25 cellular contexts compared by ENCODE assay signal in genomic region chr5:111738118-111738517, GRCh38. TPM values are rescaled to one million over a fixed set of nuclear protein-coding genes. Genes with fewer than 3 reads are reported as not detected.
DNase-seq lines count a peak whose midpoint lies in the region; ATAC-seq and TF ChIP-seq lines count a peak whose summit lies in the region.
"Had no signal": no experiment of that assay in that cellular context is flagged by ENCODE, and none has a peak within 500 bp of the region (broad histone marks: within the 10 kb centered on the region; RNA-seq: fewer than 3 reads in every experiment).

No MANE protein-coding gene starts in this region.

- no peak overlapping the region for H2BK120ac ChIP-seq in trophoblast cell (ENCODE audit: insufficient read depth, low read length, poor library complexity)

- H2AFZ ChIP-seq in hepatocyte (no peak overlapping the region), trophoblast cell (ENCODE audit: insufficient read depth, low read length, poor library complexity) (no peak overlapping the region)

- peaks cover 41% of the 10 kb centered on the region for H3K4me1 ChIP-seq in RWPE2 (ENCODE audit: insufficient read depth, poor library complexity, severe bottlenecking)
- H3K4me1 ChIP-seq in hepatocyte (ENCODE audit: insufficient read depth): peaks cover 47% of the 10 kb centered on the region
- H3K4me1 ChIP-seq in trophoblast cell (ENCODE audit: control insufficient read depth in 1 of 2, insufficient read depth in 2 of 2, low read length in 2 of 2): peaks cover 7 to 15% of the 10 kb centered on the region in 2 experiments

- no peak overlapping the region for H2BK5ac ChIP-seq in trophoblast cell (ENCODE audit: low read depth, low read length, poor library complexity)

- H3K27me3 ChIP-seq in RWPE2 (ENCODE audit: insufficient read depth, poor library complexity, severe bottlenecking) (no peaks in the 10 kb centered on the region), hepatocyte (no peaks in the 10 kb centered on the region), trophoblast cell (ENCODE audit: insufficient read depth, low read length) (no peaks in the 10 kb centered on the region), H7 (ENCODE audit: control insufficient read depth, insufficient read depth, low read length) (no peaks in the 10 kb centered on the region)
- H3K27me3 ChIP-seq: BLaER1 treated with 17β-estradiol and CSF1 and Interleukin-3, amounts not matched to agents 10 nM and 100 nM; spleen; testis had no signal

- H3K4ac ChIP-seq in trophoblast cell (ENCODE audit: low read depth, low read length): no peak overlapping the region

- H3K79me1 ChIP-seq in trophoblast cell (ENCODE audit: low read length): no peaks in the 10 kb centered on the region

- H4K12ac ChIP-seq in trophoblast cell (ENCODE audit: low read depth, low read length): no peak overlapping the region

- H3K23ac ChIP-seq in trophoblast cell (ENCODE audit: low read length): no peak overlapping the region

- H3K79me2 ChIP-seq in hepatocyte (peaks cover 52% of the 10 kb centered on the region), trophoblast cell (ENCODE audit: control insufficient read depth, insufficient read depth, low read length, poor library complexity) (no peaks in the 10 kb centered on the region)

- no peak overlapping the region for H4K8ac ChIP-seq in trophoblast cell (ENCODE audit: low read depth, low read length)

- H2BK12ac ChIP-seq in trophoblast cell (ENCODE audit: low read length): no peak overlapping the region

- H3K27ac ChIP-seq in RWPE2 (ENCODE audit: poor library complexity, severe bottlenecking) (peak overlapping the region; percentile 39), hepatocyte (peak overlapping the region; percentile 31), trophoblast cell (ENCODE audit: low read depth, low read length) (peak overlapping the region; percentile 51)
- H3K27ac ChIP-seq: coronary artery, SK-N-MC, spleen, testis had no signal

- H3K4me2 ChIP-seq in hepatocyte: peak overlapping the region; percentile 6
- peak overlapping the region; percentile 20 for H3K4me2 ChIP-seq in trophoblast cell (ENCODE audit: low read length)

- H3K18ac ChIP-seq in trophoblast cell (ENCODE audit: low read length): no peak overlapping the region

- H3K14ac ChIP-seq in trophoblast cell (ENCODE audit: low read length): no peak overlapping the region

- DNase-seq in G401 (ENCODE audit: low spot score): peak; percentile 20
- DNase-seq in RWPE2 (ENCODE audit: low spot score): no peak
- no peak for DNase-seq in hepatocyte (ENCODE audit: low spot score)
- peak in 1 of 2 donors; percentile 21 for DNase-seq in trophoblast cell
- no peak for DNase-seq in H7
- no peak for DNase-seq in GDM1 (lab: John Stamatoyannopoulos, UW)
- DNase-seq: activated CD4-positive, alpha-beta T cell treated with anti-CD3 and anti-CD28 coated beads for 48 hours; activated naive CD4-positive, alpha-beta T cell treated with Interleukin-2 at 50 U/mL for 16 hours; activated T-cell treated with anti-CD3 and anti-CD28 coated beads, Interleukin-2, amount 50 U/mL, for 48 hours; endodermal cell; NCI-H1092; NCI-H187; NCI-H2171 treated with DMSO at 0.1 percent for 48 hours; NCI-H526 treated with DMSO at 0.1 percent for 48 hours; spleen; stimulated activated CD4-positive, alpha-beta T cell treated with anti-CD3 and anti-CD28 coated beads, Interleukin-4, amount 100 ng/mL, for 1 hour; stimulated activated naive B cell treated with anti-CD40 and anti-IgM and Interleukin-4, amounts not matched to agents 10 μg/mL and 1 μg/mL and 100 μg/mL, for 72 hours; T-helper 2 cell; testis had no signal

- no peak for ATAC-seq in RWPE2 (ENCODE audit: low read depth)
- ATAC-seq in GM21825 (IDR thresholded peaks at IDR 0.05; ENCODE audit: unreplicated experiment): no peak
- no peak for ATAC-seq in GM21528 (IDR thresholded peaks at IDR 0.05; ENCODE audit: low FRiP score, unreplicated experiment)
- ATAC-seq: stimulated activated naive B cell treated with anti-CD40 and anti-IgM and Interleukin-4, amounts not matched to agents 10 μg/mL and 1 μg/mL and 100 μg/mL, for 72 hours had no signal

- H3K36me3 ChIP-seq in RWPE2 (ENCODE audit: low read depth): peaks cover 4% of the 10 kb centered on the region; the same call in 1 of the 2 replicates
- H3K36me3 ChIP-seq in hepatocyte (replicated peaks; ENCODE audit: insufficient read depth, low read depth): no peaks in the 10 kb centered on the region
- H3K36me3 ChIP-seq in trophoblast cell (ENCODE audit: control insufficient read depth in 1 of 2, insufficient read depth in 2 of 2, low read length in 2 of 2): peaks cover 3 to 7% of the 10 kb centered on the region in 2 experiments
- H3K36me3 ChIP-seq in H7 (replicated peaks; ENCODE audit: control insufficient read depth, insufficient read depth, low read length): peaks cover 1% of the 10 kb centered on the region

- no peak overlapping the region for H3K9ac ChIP-seq in trophoblast cell (ENCODE audit: low read length)
- H3K9ac ChIP-seq: BLaER1 treated with 17β-estradiol and CSF1 and Interleukin-3, amounts not matched to agents 10 nM and 100 nM had no signal

- WGBS in hepatocyte (ENCODE audit: low lambda C conversion rate, missing lambda C conversion rate): 74% methylated on average over 5 of the region's 5 CpGs
- WGBS in trophoblast cell (ENCODE audit: extremely low coverage, insufficient coverage, insufficient read length): no CpG with 5 or more reads among the region's 5 CpGs

- TF ChIP-seq CTCF in RWPE2 (IDR thresholded peaks at IDR 0.05; ENCODE audit: poor library complexity, severe bottlenecking) (no peak), hepatocyte (IDR thresholded peaks at IDR 0.05; ENCODE audit: poor library complexity) (no peak)

- H3K9me2 ChIP-seq in hepatocyte (replicated peaks; ENCODE audit: insufficient read depth): no peaks in the 10 kb centered on the region

- in situ Hi-C loops in G401 (cut with HindIII; ENCODE audit: low sequenced_read_pairs): no loop called here

- no peak overlapping the region for H4K91ac ChIP-seq in trophoblast cell (ENCODE audit: low read depth, low read length)

- H3K4me3 ChIP-seq in RWPE2 (ENCODE audit: severe bottlenecking) (no peak overlapping the region), hepatocyte (no peak overlapping the region), trophoblast cell (ENCODE audit: low read depth, low read length) (no peak overlapping the region), H7 (ENCODE audit: insufficient read depth, low read depth, low read length) (no peak overlapping the region)
- H3K4me3 ChIP-seq: BLaER1 treated with 17β-estradiol and CSF1 and Interleukin-3, amounts not matched to agents 10 nM and 100 nM; coronary artery; lung; SK-N-MC; spleen; testis had no signal

- H3K9me3 ChIP-seq in RWPE2 (ENCODE audit: severe bottlenecking) (no peaks in the 10 kb centered on the region), hepatocyte (ENCODE audit: low read depth) (no peaks in the 10 kb centered on the region), trophoblast cell (ENCODE audit: insufficient read depth, low read depth, low read length) (no peaks in the 10 kb centered on the region)
- H3K9me3 ChIP-seq: BLaER1 treated with 17β-estradiol and CSF1 and Interleukin-3, amounts not matched to agents 10 nM and 100 nM; spleen; testis had no signal

- H4K20me1 ChIP-seq in hepatocyte (ENCODE audit: insufficient read depth, poor library complexity, severe bottlenecking): no peaks in the 10 kb centered on the region

- no peak overlapping the region for H2AK5ac ChIP-seq in trophoblast cell (ENCODE audit: low read length)

RNA-seq across cellular contexts. Expression of gene NREP, which starts 18.9 kb away (rescaled TPM):
- 2.3 and 6.9 TPM in 2 replicates for total RNA-seq in G401 (2014; rRNA removed; shearing (Covaris generic))
- total RNA-seq in hepatocyte: 263 and 294 TPM in 2 replicates
- 148 and 177 TPM in 2 replicates for polyA plus RNA-seq in hepatocyte
- polyA plus RNA-seq in trophoblast cell (2013): 166 and 175 TPM in 2 replicates
- total RNA-seq in H7 (2014; rRNA removed; shearing (Covaris generic)): 199 and 208 TPM in 2 replicates

Comparison
In these comparisons a context has a peak if more than half of its experiments do, and no peak if none do; other contexts are left out.
1. RNA of gene NREP, which starts 18.9 kb away (total RNA-seq): 263 to 294 TPM in hepatocyte and 199 to 208 TPM in H7; 2.3 to 6.9 TPM in G401; every median in the first group is over 10 times any median in the second.
2. Peak in every context shown above with its lines, with median percentiles within 50 percentile points of each other: H3K27ac ChIP-seq.